18 cellular contexts compared by ENCODE assay signal in genomic region chr3:160810360-160810759, GRCh38. TPM values are rescaled to one million over a fixed set of nuclear protein-coding genes. Genes with fewer than 3 reads are reported as not detected.
A peak's percentile ranks its signal among the peaks of the same experiment; 100 is the strongest.
DNase-seq lines count a peak whose midpoint lies in the region; ATAC-seq, FAIRE-seq and TF ChIP-seq lines count a peak whose summit lies in the region.
"Had no signal": no experiment of that assay in that cellular context is flagged by ENCODE, and none has a peak within 500 bp of the region (broad histone marks: within the 10 kb centered on the region; RNA-seq: fewer than 3 reads in every experiment).

No MANE protein-coding gene starts in this region.

- H3K4me2 ChIP-seq in astrocyte (ENCODE audit: low read length): no peak overlapping the region

- H3K4me1 Mint-ChIP-seq in astrocyte (ENCODE audit: low read depth, unreplicated experiment): peaks cover 2% of the 10 kb centered on the region

- H3K4me1 ChIP-seq in astrocyte (ENCODE audit: insufficient read depth, low read length) (no peaks in the 10 kb centered on the region), stomach smooth muscle (ENCODE audit: control insufficient read depth, insufficient read depth, low read length) (peaks cover 45% of the 10 kb centered on the region), breast epithelium (peaks cover 0 to 8% of the 10 kb centered on the region in 2 donors)

- H3K27me3 ChIP-seq in astrocyte (ENCODE audit: insufficient read depth, low read length) (no peaks in the 10 kb centered on the region), stomach smooth muscle (ENCODE audit: control insufficient read depth in 1 of 2, insufficient read depth in 2 of 2, low read length in 2 of 2) (no peaks in the 10 kb centered on the region), breast epithelium (no peaks in the 10 kb centered on the region)

- H3K9me3 ChIP-seq in astrocyte (ENCODE audit: insufficient read depth, low read depth, low read length) (no peaks in the 10 kb centered on the region), stomach smooth muscle (ENCODE audit: control insufficient read depth in 2 of 2, low read length in 2 of 2) (no peaks in the 10 kb centered on the region), breast epithelium (no peaks in the 10 kb centered on the region)

- ATAC-seq in HG03039 (IDR thresholded peaks at IDR 0.05; ENCODE audit: unreplicated experiment): no peak
- ATAC-seq: CD8-positive, alpha-beta T cell; stimulated activated effector memory CD8-positive, alpha-beta T cell treated with anti-CD3 and anti-CD28 coated beads, Interleukin-12 subunit alpha, Interleukin-12 subunit beta, amount 100 ng/mL, for 72 hours had no signal

- peak; percentile 13 for DNase-seq in GM03348 (ENCODE audit: low spot score)
- DNase-seq in astrocyte (ENCODE audit: low read depth): peak; percentile 9
- DNase-seq in iris pigment epithelial cell (ENCODE audit: low read depth): peak; percentile 4
- no peak for DNase-seq in breast epithelium (ENCODE audit: low spot score in 2 of 2)
- no peak for DNase-seq in glomerular visceral epithelial cell (ENCODE audit: extremely low spot score)
- DNase-seq in activated CD8-positive, alpha-beta memory T cell treated with anti-CD3 and anti-CD28 coated beads for 24 hours: no peak
- DNase-seq: activated gamma-delta T cell treated with Interleukin-2 at 50 U/mL for 16 hours; CD8-positive, alpha-beta T cell; GDM1; NCI-H187 treated with DMSO at 0.1 percent for 48 hours; NCI-H748 treated with DMSO at 0.1 percent for 48 hours; SIG-M5; stimulated activated CD4-positive, alpha-beta T cell treated with anti-CD3 and anti-CD28 coated beads, Interleukin-2, amount 100 ng/mL, for 24 hours had no signal

- H2AFZ ChIP-seq in astrocyte (ENCODE audit: low read depth, low read length): no peak overlapping the region

- H3K36me3 ChIP-seq in astrocyte (ENCODE audit: insufficient read depth, low read length) (no peaks in the 10 kb centered on the region), stomach smooth muscle (ENCODE audit: control insufficient read depth in 2 of 2, insufficient read depth in 2 of 2, low read length in 2 of 2) (no peaks in the 10 kb centered on the region), breast epithelium (no peaks in the 10 kb centered on the region)

- H3K27ac ChIP-seq in astrocyte (ENCODE audit: low read depth, low read length) (no peak overlapping the region), stomach smooth muscle (ENCODE audit: low read length) (peak overlapping the region; percentile 69), breast epithelium (no peak overlapping the region)

- TF ChIP-seq CTCF in astrocyte (IDR thresholded peaks at IDR 0.05; ENCODE audit: insufficient read depth, low read depth, low read length) (no peak), breast epithelium (IDR thresholded peaks at IDR 0.05) (no peak)

- no peaks in the 10 kb centered on the region for H3K79me2 ChIP-seq in astrocyte (ENCODE audit: insufficient read depth, low read length)

- H3K9ac ChIP-seq in astrocyte (ENCODE audit: low read length): no peak overlapping the region
- no peak overlapping the region for H3K9ac ChIP-seq in stomach smooth muscle (ENCODE audit: low read length in 2 of 2)

- TF ChIP-seq POLR2A in breast epithelium (IDR thresholded peaks at IDR 0.05): no peak

- H3K27me3 Mint-ChIP-seq in astrocyte (ENCODE audit: low read depth, unreplicated experiment): no peaks in the 10 kb centered on the region

- H3K36me3 Mint-ChIP-seq in astrocyte (ENCODE audit: low read depth, unreplicated experiment): no peaks in the 10 kb centered on the region
- H3K36me3 Mint-ChIP-seq: CD8-positive, alpha-beta T cell; stimulated activated effector memory CD8-positive, alpha-beta T cell treated with anti-CD3 and anti-CD28 coated beads, Interleukin-12 subunit alpha, Interleukin-12 subunit beta, amount 100 ng/mL, for 72 hours had no signal

- no peak overlapping the region for H3K4me3 Mint-ChIP-seq in astrocyte (ENCODE audit: unreplicated experiment)
- H3K4me3 Mint-ChIP-seq: CD8-positive, alpha-beta T cell; stimulated activated effector memory CD8-positive, alpha-beta T cell treated with anti-CD3 and anti-CD28 coated beads, Interleukin-12 subunit alpha, Interleukin-12 subunit beta, amount 100 ng/mL, for 72 hours had no signal

- intact Hi-C loops in breast epithelium (cut with DNase I; ENCODE audit: low total_unique reads): no loop called here

- no peak for FAIRE-seq in astrocyte (lab: Jason Lieb, UNC)
- FAIRE-seq: H1, TTC549 had no signal

- H3K27ac Mint-ChIP-seq in astrocyte (ENCODE audit: unreplicated experiment): no peak overlapping the region
- H3K27ac Mint-ChIP-seq: CD8-positive, alpha-beta T cell; stimulated activated effector memory CD8-positive, alpha-beta T cell treated with anti-CD3 and anti-CD28 coated beads, Interleukin-12 subunit alpha, Interleukin-12 subunit beta, amount 100 ng/mL, for 72 hours had no signal

- H3K4me3 ChIP-seq in astrocyte (ENCODE audit: insufficient read depth, low read depth, low read length) (no peak overlapping the region), stomach smooth muscle (ENCODE audit: low read length in 2 of 2) (no peak overlapping the region), breast epithelium (no peak overlapping the region)

- no peaks in the 10 kb centered on the region for H3K9me3 Mint-ChIP-seq in astrocyte (ENCODE audit: unreplicated experiment)
- H3K9me3 Mint-ChIP-seq: CD8-positive, alpha-beta T cell; stimulated activated effector memory CD8-positive, alpha-beta T cell treated with anti-CD3 and anti-CD28 coated beads, Interleukin-12 subunit alpha, Interleukin-12 subunit beta, amount 100 ng/mL, for 72 hours had no signal

- no peaks in the 10 kb centered on the region for H4K20me1 ChIP-seq in astrocyte (ENCODE audit: insufficient read depth, low read length)

RNA-seq across cellular contexts. Expression of gene PPM1L, which starts 54.3 kb away (rescaled TPM):
- total RNA-seq in astrocyte (5.5 and 6.3 TPM in 2 replicates), breast epithelium (100 to 1,000 TPM in 1 of 3 donors, 10 to 100 TPM in 2; 12.8 to 136 (median 24.6) TPM)

Comparison
In these comparisons a context has a peak if more than half of its experiments do, and no peak if none do; other contexts are left out.
1. DNase-seq: peak in GM03348 (single experiment), astrocyte (single experiment) and iris pigment epithelial cell (single experiment); none in breast epithelium (0 of 2), glomerular visceral epithelial cell (single experiment) and activated CD8-positive, alpha-beta memory T cell treated with anti-CD3 and anti-CD28 coated beads for 24 hours (single experiment).